Comparison of ENCODE assay signal across 8 cellular contexts in genomic region chr14:96502621-96503251, GRCh38. TPM values are rescaled to one million over a fixed set of nuclear protein-coding genes. Genes with fewer than 3 reads are reported as not detected.
A peak's percentile ranks its signal among the peaks of the same experiment; 100 is the strongest.
DNase-seq lines count a peak whose midpoint lies in the region; ATAC-seq, FAIRE-seq and TF ChIP-seq lines count a peak whose summit lies in the region.

No MANE protein-coding gene starts in this region.

- H3K36me3 ChIP-seq in upper lobe of left lung = no peaks in the 10 kb centered on the region

- intact Hi-C loops in activated T-helper 1 cell treated with anti-CD3 and anti-CD28 coated beads, Interleukin-12 subunit alpha, Interleukin-12 subunit beta, Interleukin-2, Interleukin-4 antibody, amounts not matched to agents 30 ng/mL and 10 ng/mL and 1 ng/mL, durations not matched to agents 14 hours and 24 hours and 36 hours (cut with micrococcal nuclease) = loop anchor here (1.0 to 5.0 kb wide), 6 partner anchors 36 to 980 kb away; partner anchors contain the start of genes ATG2B, GSKIP and VRK1

- H3K27ac Mint-ChIP-seq in HFFc6 (peak overlapping the region; percentile 96), neural crest cell (ENCODE audit: unreplicated experiment) (peak overlapping the region; percentile 99)
- H3K27ac Mint-ChIP-seq in activated T-helper 1 cell treated with anti-CD3 and anti-CD28 coated beads, Interleukin-12 subunit alpha, Interleukin-12 subunit beta, Interleukin-2, Interleukin-4 antibody, amounts not matched to agents 30 ng/mL and 10 ng/mL and 1 ng/mL, durations not matched to agents 14 hours and 24 hours and 36 hours = peak overlapping the region; percentile 97

- peak overlapping the region; percentile 97 to 100 (median 100) for H3K27ac ChIP-seq in upper lobe of left lung

- peak in 1 of 4 donors; percentile 36 for TF ChIP-seq POLR2A in upper lobe of left lung (IDR thresholded peaks at IDR 0.05)

- H3K9me3 ChIP-seq in upper lobe of left lung = no peaks in the 10 kb centered on the region

- no peaks in the 10 kb centered on the region for H3K27me3 ChIP-seq in upper lobe of left lung

- TF ChIP-seq EP300 in upper lobe of left lung (IDR thresholded peaks at IDR 0.05) = no peak

- H3K4me3 Mint-ChIP-seq in HFFc6 (peak overlapping the region; percentile 99), neural crest cell (peak overlapping the region; percentile 96)
- peak overlapping the region; percentile 97 for H3K4me3 Mint-ChIP-seq in activated T-helper 1 cell treated with anti-CD3 and anti-CD28 coated beads, Interleukin-12 subunit alpha, Interleukin-12 subunit beta, Interleukin-2, Interleukin-4 antibody, amounts not matched to agents 30 ng/mL and 10 ng/mL and 1 ng/mL, durations not matched to agents 14 hours and 24 hours and 36 hours

- 0 to 1% methylated on average over 32 to 43 of the region's 46 CpGs for WGBS in upper lobe of left lung, 2 donors

- peaks cover 2% of the 10 kb centered on the region for H3K27me3 Mint-ChIP-seq in HFFc6 (ENCODE audit: insufficient read depth)
- H3K27me3 Mint-ChIP-seq in activated T-helper 1 cell treated with anti-CD3 and anti-CD28 coated beads, Interleukin-12 subunit alpha, Interleukin-12 subunit beta, Interleukin-2, Interleukin-4 antibody, amounts not matched to agents 30 ng/mL and 10 ng/mL and 1 ng/mL, durations not matched to agents 14 hours and 24 hours and 36 hours (ENCODE audit: insufficient read depth) = peaks cover 10% of the 10 kb centered on the region
- peaks cover 2% of the 10 kb centered on the region for H3K27me3 Mint-ChIP-seq in neural crest cell (ENCODE audit: low read depth)

- no peak for FAIRE-seq in frontal cortex (lab: Jason Lieb, UNC)

- H3K4me3 ChIP-seq in upper lobe of left lung = peak overlapping the region; percentile 74 to 95 (median 83)

- peak; percentile 76 for DNase-seq in activated effector memory CD4-positive, alpha-beta T cell treated with anti-CD3 and anti-CD28 coated beads, Interleukin-2, amount 50 U/mL, for 16 hours
- DNase-seq in activated effector memory CD4-positive, alpha-beta T cell treated with Interleukin-2 at 50 U/mL for 16 hours = no peak
- DNase-seq in HFFc6 = peak; percentile 3
- DNase-seq in MV-4-11 (lab: John Stamatoyannopoulos, UW) = peak; percentile 47
- DNase-seq in activated T-helper 1 cell treated with anti-CD3 and anti-CD28 coated beads, Interleukin-12 subunit alpha, Interleukin-12 subunit beta, Interleukin-2, Interleukin-4 antibody, amounts not matched to agents 30 ng/mL and 10 ng/mL and 1 ng/mL, durations not matched to agents 14 hours and 24 hours and 36 hours (ENCODE audit: low spot score) = peak; percentile 44
- DNase-seq in frontal cortex (ENCODE audit: low spot score in 2 of 2) = peak; percentile 55 to 56
- DNase-seq in neural crest cell (ENCODE audit: low read depth, low spot score) = peak; percentile 29
- peak in 1 of 2 donors; percentile 73 for DNase-seq in upper lobe of left lung

- ATAC-seq in upper lobe of left lung (ENCODE audit: low FRiP score in 2 of 2) = peak; percentile 77 to 81

- H3K9me3 Mint-ChIP-seq in HFFc6 (no peaks in the 10 kb centered on the region), neural crest cell (no peaks in the 10 kb centered on the region)
- no peaks in the 10 kb centered on the region for H3K9me3 Mint-ChIP-seq in activated T-helper 1 cell treated with anti-CD3 and anti-CD28 coated beads, Interleukin-12 subunit alpha, Interleukin-12 subunit beta, Interleukin-2, Interleukin-4 antibody, amounts not matched to agents 30 ng/mL and 10 ng/mL and 1 ng/mL, durations not matched to agents 14 hours and 24 hours and 36 hours

- H3K4me1 ChIP-seq in upper lobe of left lung = peaks cover 31 to 43% (median 37%) of the 10 kb centered on the region in 4 donors

- H3K36me3 Mint-ChIP-seq in HFFc6 (ENCODE audit: low read depth) = peaks cover 22% of the 10 kb centered on the region
- peaks cover 22% of the 10 kb centered on the region for H3K36me3 Mint-ChIP-seq in activated T-helper 1 cell treated with anti-CD3 and anti-CD28 coated beads, Interleukin-12 subunit alpha, Interleukin-12 subunit beta, Interleukin-2, Interleukin-4 antibody, amounts not matched to agents 30 ng/mL and 10 ng/mL and 1 ng/mL, durations not matched to agents 14 hours and 24 hours and 36 hours (ENCODE audit: low read depth)
- peaks cover 5% of the 10 kb centered on the region for H3K36me3 Mint-ChIP-seq in neural crest cell (ENCODE audit: low read depth)

- H3K4me1 Mint-ChIP-seq in HFFc6 (ENCODE audit: low read depth) = peaks cover 33% of the 10 kb centered on the region
- peaks cover 39% of the 10 kb centered on the region for H3K4me1 Mint-ChIP-seq in activated T-helper 1 cell treated with anti-CD3 and anti-CD28 coated beads, Interleukin-12 subunit alpha, Interleukin-12 subunit beta, Interleukin-2, Interleukin-4 antibody, amounts not matched to agents 30 ng/mL and 10 ng/mL and 1 ng/mL, durations not matched to agents 14 hours and 24 hours and 36 hours (ENCODE audit: low read depth)
- H3K4me1 Mint-ChIP-seq in neural crest cell = peaks cover 42% of the 10 kb centered on the region

- TF ChIP-seq CTCF in HFFc6 (IDR thresholded peaks at IDR 0.05) (no peak), neural crest cell (conservative IDR thresholded peaks at IDR 0.05) (no peak), upper lobe of left lung (IDR thresholded peaks at IDR 0.05) (no peak)

RNA-seq across cellular contexts. Expression of gene PAPOLA, which starts 0.6 kb away (rescaled TPM):
- total RNA-seq in HFFc6 (2021; fragmentation: NEBNext Ultra II Directional; extraction: Animal tissue kit (Norgen Biotek cat#: 25700)) = 100 to 1,000 TPM; 115 to 148 (median 130) TPM
- total RNA-seq in activated T-helper 1 cell treated with anti-CD3 and anti-CD28 coated beads, Interleukin-12 subunit alpha, Interleukin-12 subunit beta, Interleukin-2, Interleukin-4 antibody, amounts not matched to agents 30 ng/mL and 10 ng/mL and 1 ng/mL, durations not matched to agents 14 hours and 24 hours and 36 hours = 191 and 217 TPM in 2 replicates
- total RNA-seq in frontal cortex = 186 TPM
- total RNA-seq in neural crest cell = 209 and 215 TPM in 2 replicates
- 100 to 1,000 TPM; 109 to 210 (median 137) TPM for total RNA-seq in upper lobe of left lung
